ENCODE assay signal across 14 cellular contexts in the genomic region with DNA sequence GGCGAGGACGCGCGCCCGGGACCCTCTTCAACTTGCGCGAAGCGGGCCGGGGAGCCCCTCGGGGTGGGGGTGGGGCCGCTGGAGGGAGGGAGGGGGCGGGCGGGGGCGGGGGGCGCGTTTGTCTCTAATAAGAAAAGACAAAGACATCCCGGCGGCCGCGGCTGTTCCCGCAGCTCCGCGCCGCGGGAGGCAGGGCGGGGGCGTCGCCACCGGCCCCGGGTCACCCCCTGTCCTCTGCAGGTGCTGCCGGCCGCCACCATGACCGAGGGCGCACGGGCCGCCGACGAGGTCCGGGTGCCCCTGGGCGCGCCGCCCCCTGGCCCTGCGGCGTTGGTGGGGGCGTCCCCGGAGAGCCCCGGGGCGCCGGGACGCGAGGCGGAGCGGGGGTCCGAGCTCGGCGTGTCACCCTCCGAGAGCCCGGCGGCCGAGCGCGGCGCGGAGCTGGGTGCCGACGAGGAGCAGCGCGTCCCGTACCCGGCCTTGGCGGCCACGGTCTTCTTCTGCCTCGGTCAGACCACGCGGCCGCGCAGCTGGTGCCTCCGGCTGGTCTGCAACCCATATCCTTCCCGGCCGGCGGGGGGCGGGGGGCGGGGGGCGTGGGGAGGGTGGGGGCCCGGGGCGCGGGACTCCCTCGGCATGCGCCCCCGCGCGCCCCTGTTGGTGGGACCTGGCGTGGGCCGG. TPM values are rescaled to one million over a fixed set of nuclear protein-coding genes. Genes with fewer than 3 reads are reported as not detected.
DNase-seq lines count a peak whose midpoint lies in the region; ATAC-seq, FAIRE-seq and TF ChIP-seq lines count a peak whose summit lies in the region.
"Had no signal": no experiment of that assay in that cellular context is flagged by ENCODE, and none has a peak within 500 bp of the region (broad histone marks: within the 10 kb centered on the region; RNA-seq: fewer than 3 reads in every experiment).

No MANE protein-coding gene starts in this region.

- no peak for FAIRE-seq in D721Med (lab: Jason Lieb, UNC)
- FAIRE-seq: GM18507, islet of Langerhans had no signal

- no peak for ATAC-seq in HG03520 (IDR thresholded peaks at IDR 0.05; ENCODE audit: unreplicated experiment)

- no peak for TF ChIP-seq CTCF in Peyer's patch (IDR thresholded peaks at IDR 0.05)
- TF ChIP-seq CTCF in D721Med (IDR thresholded peaks at IDR 0.05; ENCODE audit: insufficient read depth, missing control alignments) = no peak

- H3K36me3 ChIP-seq in H7 (replicated peaks; ENCODE audit: control insufficient read depth, insufficient read depth, low read length) (no peaks in the 10 kb centered on the region), Peyer's patch (no peaks in the 10 kb centered on the region), iPS DF 6.9 (ENCODE audit: control insufficient read depth, insufficient read depth, low read length) (no peaks in the 10 kb centered on the region; the same call in 1 of the 2 replicates)
- H3K36me3 ChIP-seq: thyroid gland had no signal

- H3K9me3 ChIP-seq in Peyer's patch (no peaks in the 10 kb centered on the region), iPS DF 6.9 (ENCODE audit: control insufficient read depth, insufficient read depth, low read length) (no peaks in the 10 kb centered on the region)
- H3K9me3 ChIP-seq: thyroid gland had no signal

- H3K4me1 ChIP-seq in Peyer's patch (peaks cover 0 to 27% (median 9%) of the 10 kb centered on the region in 4 donors), iPS DF 6.9 (ENCODE audit: control insufficient read depth, insufficient read depth, low read length) (peaks cover 4% of the 10 kb centered on the region)

- H3K4me3 ChIP-seq in H7 (ENCODE audit: insufficient read depth, low read depth, low read length) (peak overlapping the region; percentile 42), Peyer's patch (peak overlapping the region; percentile 14 to 52 (median 44)), iPS DF 6.9 (ENCODE audit: low read length) (peak overlapping the region; percentile 59), skeletal muscle cell (ENCODE audit: low read depth, low read length) (peak overlapping the region; percentile 43)

- DNase-seq in H7 (no peak), Peyer's patch (no peak), iPS DF 6.9 (ENCODE audit: low read depth, low spot score) (no peak), skeletal muscle cell (ENCODE audit: low read depth) (no peak), cerebellar nuclear complex (lab: John Stamatoyannopoulos, UW) (no peak), D721Med (ENCODE audit: insufficient read length, low spot score) (no peak)
- DNase-seq: NCI-H1436 treated with DMSO at 0.1 percent for 48 hours, thyroid gland had no signal

- no peak for TF ChIP-seq POLR2A in Peyer's patch (IDR thresholded peaks at IDR 0.05)

- H3K27ac ChIP-seq in Peyer's patch (peak overlapping the region in 1 of 4 donors; percentile 81), iPS DF 6.9 (ENCODE audit: low read length) (no peak overlapping the region)

- H3K27me3 ChIP-seq in H7 (ENCODE audit: control insufficient read depth, insufficient read depth, low read length) (no peaks in the 10 kb centered on the region), Peyer's patch (peaks cover 0 to 16% of the 10 kb centered on the region in 2 donors), iPS DF 6.9 (ENCODE audit: control insufficient read depth, insufficient read depth, low read length) (no peaks in the 10 kb centered on the region)
- H3K27me3 ChIP-seq: thyroid gland had no signal

- no CpG with 5 or more reads among the region's 94 CpGs for WGBS in iPS DF 6.9 (ENCODE audit: insufficient coverage, insufficient read length)

RNA-seq across cellular contexts. Expression of gene CACNA1H, which starts 0.7 kb away (rescaled TPM):
- 24.8 and 27.3 TPM in 2 replicates for total RNA-seq in H7 (2014; rRNA removed; shearing (Covaris generic))
- total RNA-seq in Peyer's patch = 10 to 100 TPM in 2 of 4 donors, 1 to 10 TPM in 2; 4.0 to 28.9 (median 9.7) TPM
- total RNA-seq: OCI-LY7 had no signal

RNA-seq across cellular contexts. Expression of gene C1QTNF8, which starts 57.6 kb away (rescaled TPM):
- total RNA-seq in H7 (2014; rRNA removed; shearing (Covaris generic)) = not detected in 2 replicates
- not detected for total RNA-seq in Peyer's patch
- total RNA-seq: activated naive CD8-positive, alpha-beta T cell treated with anti-CD3 and anti-CD28 coated beads, Interleukin-2, amount 10 ng/mL, durations not matched to agents 7 days and 5 days; OCI-LY7; osteocyte; thyroid gland had no signal
